ENCODE assay signal across 25 cellular contexts in the genomic region with DNA sequence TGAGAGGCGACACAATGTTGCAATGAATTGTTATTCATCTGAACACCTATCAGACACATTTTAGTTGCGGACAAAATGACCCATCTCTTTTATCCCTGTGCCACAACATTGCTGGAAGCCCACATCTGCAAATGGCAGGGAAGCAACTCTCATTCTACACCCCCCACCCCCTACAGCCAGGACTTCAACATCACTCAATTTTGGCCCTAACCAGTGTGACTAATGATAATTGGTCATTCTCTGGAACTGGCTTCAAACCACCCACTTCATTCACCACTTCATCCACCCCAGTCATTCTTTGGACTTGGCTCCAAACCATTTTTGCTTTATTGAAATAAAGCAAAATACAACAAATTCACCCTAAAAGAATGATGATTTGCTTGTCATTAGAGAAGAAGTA. TPM values are rescaled to one million over a fixed set of nuclear protein-coding genes. Genes with fewer than 3 reads are reported as not detected.
"Had no signal": no experiment of that assay in that cellular context is flagged by ENCODE, and none has a peak within 500 bp of the region (broad histone marks: within the 10 kb centered on the region; RNA-seq: fewer than 3 reads in every experiment).

No MANE protein-coding gene starts in this region.

- DNase-seq: Kasumi-1, NCI-H1092, NCI-H1105 treated with DMSO at 0.1 percent for 48 hours, NCI-H1417 treated with DMSO at 0.1 percent for 48 hours, NCI-H146, NCI-H1694 treated with DMSO at 0.1 percent for 48 hours, NCI-H1930, NCI-H2081, NCI-H2107, NCI-H2227 treated with DMSO at 0.1 percent for 48 hours, NCI-H524, NCI-H69, NCI-H774, SHP77, SK-N-SH, SW 1271 had no signal

- H3K4me2 ChIP-seq: KMS-11, SK-N-SH had no signal

- H3K27ac Mint-ChIP-seq: IgD-negative memory B cell had no signal

- H3K9me3 ChIP-seq: SK-N-SH had no signal

- H3K27ac ChIP-seq: HL-60, KMS-11, RWPE1 had no signal

- H3K9ac ChIP-seq: KMS-11, SK-N-SH had no signal

- H3K4me3 ChIP-seq: K562 had no signal

- ATAC-seq: K562, Panc1 had no signal

RNA-seq across cellular contexts. Expression of a gene that starts 1.5 kb away (rescaled TPM):
- total RNA-seq: MCF 10A, NCI-H460, SK-MEL-5 had no signal

RNA-seq across cellular contexts. Expression of a gene that starts 6.5 kb away (rescaled TPM):
- total RNA-seq: MCF 10A had no signal

RNA-seq across cellular contexts. Expression of a gene that starts 42.0 kb away (rescaled TPM):
- total RNA-seq: MCF 10A had no signal
